9 cellular contexts compared by ENCODE assay signal in genomic region chr1:54272772-54273091, GRCh38.
A peak's percentile ranks its signal among the peaks of the same experiment; 100 is the strongest.
DNase-seq lines count a peak whose midpoint lies in the region; ATAC-seq, FAIRE-seq and TF ChIP-seq lines count a peak whose summit lies in the region.
"Had no signal": no experiment of that assay in that cellular context is flagged by ENCODE, and none has a peak within 500 bp of the region (broad histone marks: within the 10 kb centered on the region; RNA-seq: fewer than 3 reads in every experiment).

No MANE protein-coding gene starts in this region.

- H3K27ac ChIP-seq in K562 (ENCODE audit: extremely low read depth, low read depth, low read length), result no peak overlapping the region
- H3K27ac ChIP-seq in layer of hippocampus (ENCODE audit: low read depth, low read length), result peak overlapping the region; percentile 86
- no peak overlapping the region for H3K27ac ChIP-seq in CD4-positive, alpha-beta memory T cell (ENCODE audit: low read depth, low read length)

- TF ChIP-seq CTCF in K562 (IDR thresholded peaks at IDR 0.05 in 2 of 3, conservative IDR thresholded peaks at IDR 0.05 in 1 of 3; ENCODE audit: insufficient read depth in 2 of 3, low read depth in 1 of 3, low read length in 3 of 3) (no peak; a peak in 1 of 6 replicates), GM20000 (IDR thresholded peaks at IDR 0.05; ENCODE audit: extremely low read depth, missing control alignments) (no peak)

- intact Hi-C loops in K562 (cut with micrococcal nuclease), result loop anchor here (1.0 to 5.0 kb wide), 5 partner anchors 38 to 216 kb away; no protein-coding TSS in a partner anchor
- intact Hi-C loops in CD4-positive, alpha-beta memory T cell (cut with micrococcal nuclease), result no loop called here

- TF ChIP-seq POLR2A in K562 (conservative IDR thresholded peaks at IDR 0.05), result no peak

- H3K36me3 Mint-ChIP-seq in stimulated activated effector memory CD8-positive, alpha-beta T cell treated with anti-CD3 and anti-CD28 coated beads, Interleukin-12 subunit alpha, Interleukin-12 subunit beta, amount 100 ng/mL, for 72 hours, result peaks cover 6% of the 10 kb centered on the region
- peaks cover 4 to 11% of the 10 kb centered on the region in 2 donors for H3K36me3 Mint-ChIP-seq in CD4-positive, alpha-beta memory T cell

- 57% methylated on average over 4 of the region's 4 CpGs for WGBS in K562 (ENCODE audit: insufficient coverage, low coverage, missing lambda C conversion rate)

- H3K27me3 Mint-ChIP-seq in CD4-positive, alpha-beta memory T cell, result no peaks in the 10 kb centered on the region

- H3K9me3 Mint-ChIP-seq in stimulated activated effector memory CD8-positive, alpha-beta T cell treated with anti-CD3 and anti-CD28 coated beads, Interleukin-12 subunit alpha, Interleukin-12 subunit beta, amount 100 ng/mL, for 72 hours, result no peaks in the 10 kb centered on the region
- H3K9me3 Mint-ChIP-seq in CD4-positive, alpha-beta memory T cell, result no peaks in the 10 kb centered on the region

- H3K4me3 ChIP-seq in K562, result no peak overlapping the region
- no peak overlapping the region for H3K4me3 ChIP-seq in CD4-positive, alpha-beta memory T cell (ENCODE audit: low read length in 2 of 2)

- peaks cover 60% of the 10 kb centered on the region for H3K4me1 Mint-ChIP-seq in stimulated activated effector memory CD8-positive, alpha-beta T cell treated with anti-CD3 and anti-CD28 coated beads, Interleukin-12 subunit alpha, Interleukin-12 subunit beta, amount 100 ng/mL, for 72 hours
- peaks cover 17 to 45% (median 29%) of the 10 kb centered on the region in 4 donors for H3K4me1 Mint-ChIP-seq in CD4-positive, alpha-beta memory T cell

- peaks cover 23% of the 10 kb centered on the region; the same call in 2 of the 3 replicates for H3K36me3 ChIP-seq in K562 (ENCODE audit: control insufficient read depth, insufficient read depth, low read length)
- H3K36me3 ChIP-seq in CD4-positive, alpha-beta memory T cell (ENCODE audit: insufficient read depth, low read length), result no peaks in the 10 kb centered on the region

- peaks cover 15% of the 10 kb centered on the region for H3K9me1 ChIP-seq in K562 (ENCODE audit: control insufficient read depth, insufficient read depth, low read length)

- no peaks in the 10 kb centered on the region for H3K9me3 ChIP-seq in K562 (replicated peaks; ENCODE audit: control insufficient read depth, insufficient read depth, low read depth, low read length)
- no peaks in the 10 kb centered on the region for H3K9me3 ChIP-seq in CD4-positive, alpha-beta memory T cell (ENCODE audit: control insufficient read depth in 1 of 2, low read length in 2 of 2)

- no peak overlapping the region for H3K4me3 Mint-ChIP-seq in stimulated activated effector memory CD8-positive, alpha-beta T cell treated with anti-CD3 and anti-CD28 coated beads, Interleukin-12 subunit alpha, Interleukin-12 subunit beta, amount 100 ng/mL, for 72 hours
- H3K4me3 Mint-ChIP-seq in CD4-positive, alpha-beta memory T cell, result no peak overlapping the region

- no peak for ATAC-seq in K562
- ATAC-seq in stimulated activated effector memory CD8-positive, alpha-beta T cell treated with anti-CD3 and anti-CD28 coated beads, Interleukin-12 subunit alpha, Interleukin-12 subunit beta, amount 100 ng/mL, for 72 hours, result no peak

- no peak for TF ChIP-seq RAD21 in K562 (CRISPR knock-in tag; conservative IDR thresholded peaks at IDR 0.05 in 1 of 2, IDR thresholded peaks at IDR 0.05 in 1 of 2)

- H3K9ac ChIP-seq in K562 (ENCODE audit: insufficient read depth in 1 of 2, low read depth in 2 of 2, low read length in 2 of 2), result peak overlapping the region in 1 of 2 experiments; percentile 79; a peak in 1 of 4 replicates

- in situ Hi-C loops in K562 (cut with MboI), result no loop called here

- peaks cover 40 to 41% of the 10 kb centered on the region in 2 experiments for H3K4me1 ChIP-seq in K562 (replicated peaks in 1 of 2; ENCODE audit: control insufficient read depth in 2 of 2, insufficient read depth in 2 of 2, low read length in 2 of 2)
- H3K4me1 ChIP-seq in CD4-positive, alpha-beta memory T cell (ENCODE audit: insufficient read depth, low read length), result peaks cover 9% of the 10 kb centered on the region

- H3K27me3 ChIP-seq in K562 (ENCODE audit: control insufficient read depth in 2 of 2, insufficient read depth in 2 of 2, low read length in 2 of 2) (no peaks in the 10 kb centered on the region), layer of hippocampus (ENCODE audit: control insufficient read depth, insufficient read depth, low read length) (no peaks in the 10 kb centered on the region)
- no peaks in the 10 kb centered on the region for H3K27me3 ChIP-seq in CD4-positive, alpha-beta memory T cell (ENCODE audit: insufficient read depth, low read length)

- H3K79me2 ChIP-seq in K562 (ENCODE audit: control insufficient read depth, insufficient read depth, low read length), result peaks cover 66% of the 10 kb centered on the region

- POLR2A ChIA-PET in HEK293T (lab: Yijun Ruan, JAX) (interaction anchor here (1.0 to 1.4 kb wide), 3 partner anchors 16 to 216 kb away, joined by 3 to 4 read pairs (median 3); no protein-coding TSS in a partner anchor), K562 (lab: Yijun Ruan, JAX) (interaction anchor here (0.8 to 1.7 kb wide), 5 partner anchors 9 to 72 kb away, joined by 3 to 8 read pairs (median 4); no protein-coding TSS in a partner anchor)
- POLR2A ChIA-PET in CD4-positive, alpha-beta memory T cell (lab: Charles Lee; ENCODE audit: partially characterized antibody), result no interaction called here

- FAIRE-seq in K562 (lab: Jason Lieb, UNC), result no peak

- H3K4me2 ChIP-seq in K562 (ENCODE audit: insufficient read depth, low read length), result no peak overlapping the region

- BruUV-seq in K562 (replicated peaks; lab: Mats Ljungman, UMichigan), result no TSS peak

- peak overlapping the region; percentile 86 for H3K27ac Mint-ChIP-seq in stimulated activated effector memory CD8-positive, alpha-beta T cell treated with anti-CD3 and anti-CD28 coated beads, Interleukin-12 subunit alpha, Interleukin-12 subunit beta, amount 100 ng/mL, for 72 hours
- no peak overlapping the region for H3K27ac Mint-ChIP-seq in CD4-positive, alpha-beta memory T cell

- H2AFZ ChIP-seq in K562 (ENCODE audit: low read depth, low read length), result no peak overlapping the region

- DNase-seq in HEK293T (ENCODE audit: extremely low spot score) (no peak), K562 (ENCODE audit: extremely low read depth in 1 of 4, low spot score in 3 of 4) (peak in 2 of 4 experiments; percentile 65 to 71), SHP77 treated with DMSO at 0.1 percent for 48 hours (lab: John Stamatoyannopoulos, UW) (no peak), GM20000 (ENCODE audit: low spot score) (no peak)
- no peak for DNase-seq in stimulated activated effector memory CD8-positive, alpha-beta T cell treated with anti-CD3 and anti-CD28 coated beads, Interleukin-12 subunit alpha, Interleukin-12 subunit beta, amount 100 ng/mL, for 72 hours (ENCODE audit: low spot score in 2 of 2)
- no peak for DNase-seq in CD4-positive, alpha-beta memory T cell
- no peak for DNase-seq in activated CD4-positive, alpha-beta T cell treated with anti-CD3 and anti-CD28 coated beads for 4 hours
- DNase-seq: activated CD4-positive, CD25-positive, alpha-beta regulatory T cell treated with anti-CD3 and anti-CD28 coated beads, Interleukin-2, amount 50 U/mL, for 72 hours had no signal

- H4K20me1 ChIP-seq in K562 (replicated peaks; ENCODE audit: control insufficient read depth, insufficient read depth, low read length), result peaks cover 43% of the 10 kb centered on the region

- no peak for TF ChIP-seq EP300 in K562 (IDR thresholded peaks at IDR 0.05; ENCODE audit: low read length)

- CTCF ChIA-PET in HEK293T (lab: Yijun Ruan, JAX), result interaction anchor here (0.6 to 2.6 kb wide), 10 partner anchors 14 to 307 kb away, joined by 3 to 9 read pairs (median 4); no protein-coding TSS in a partner anchor
- CTCF ChIA-PET in K562 (lab: Yijun Ruan, JAX; ENCODE audit: low intra/inter-chr PET ratio), result interaction anchor here (1.2 kb wide), 1 partner anchor 216 kb away, joined by 4 read pairs; no protein-coding TSS in a partner anchor
- CTCF ChIA-PET in CD4-positive, alpha-beta memory T cell (lab: Charles Lee; ENCODE audit: partially characterized antibody), result interaction anchor here (1.6 kb wide), 1 partner anchor 13 kb away, joined by 4 read pairs; no protein-coding TSS in a partner anchor

TF ChIP-seq in HEK293T, 16 proteins besides CTCF, POLR2A, EP300 and RAD21:
- TF ChIP-seq FOXM1 (IDR thresholded peaks at IDR 0.05; ENCODE audit: borderline replicate concordance) (0 out of 2 replicates have a peak, but pooled peaks have one; percentile 8), BHLHE40 (IDR thresholded peaks at IDR 0.05; ENCODE audit: borderline replicate concordance) (no peak), ELF4 (IDR thresholded peaks at IDR 0.05) (no peak), HDGF (IDR thresholded peaks at IDR 0.05; ENCODE audit: borderline replicate concordance) (peak; percentile 94)

TF ChIP-seq in K562, 482 proteins besides CTCF, POLR2A, EP300 and RAD21 (continues in another document):
- peak; percentile 45; the same call in 1 of the 2 replicates for TF ChIP-seq TOE1 (IDR thresholded peaks at IDR 0.05; ENCODE audit: borderline replicate concordance)
- TF ChIP-seq TOE1 (CRISPR knock-in tag; IDR thresholded peaks at IDR 0.05; ENCODE audit: borderline replicate concordance, low read depth), result no peak
- peak in 1 of 2 experiments; percentile 37; a peak in 1 of 4 replicates for TF ChIP-seq FOXA3 (CRISPR knock-in tag; conservative IDR thresholded peaks at IDR 0.05 in 1 of 2, IDR thresholded peaks at IDR 0.05 in 1 of 2)
- TF ChIP-seq, protein P1, sequence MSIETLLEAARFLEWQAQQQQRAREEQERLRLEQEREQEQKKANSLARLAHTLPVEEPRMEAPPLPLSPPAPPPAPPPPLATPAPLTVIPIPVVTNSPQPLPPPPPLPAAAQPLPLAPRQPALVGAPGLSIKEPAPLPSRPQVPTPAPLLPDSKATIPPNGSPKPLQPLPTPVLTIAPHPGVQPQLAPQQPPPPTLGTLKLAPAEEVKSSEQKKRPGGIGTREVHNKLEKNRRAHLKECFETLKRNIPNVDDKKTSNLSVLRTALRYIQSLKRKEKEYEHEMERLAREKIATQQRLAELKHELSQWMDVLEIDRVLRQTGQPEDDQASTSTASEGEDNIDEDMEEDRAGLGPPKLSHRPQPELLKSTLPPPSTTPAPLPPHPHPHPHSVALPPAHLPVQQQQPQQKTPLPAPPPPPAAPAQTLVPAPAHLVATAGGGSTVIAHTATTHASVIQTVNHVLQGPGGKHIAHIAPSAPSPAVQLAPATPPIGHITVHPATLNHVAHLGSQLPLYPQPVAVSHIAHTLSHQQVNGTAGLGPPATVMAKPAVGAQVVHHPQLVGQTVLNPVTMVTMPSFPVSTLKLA (conservative IDR thresholded peaks at IDR 0.05), result no peak
- TF ChIP-seq MEF2D (tag; conservative IDR thresholded peaks at IDR 0.05; ENCODE audit: low read depth), result no peak
- TF ChIP-seq USF1 (CRISPR knock-in tag; IDR thresholded peaks at IDR 0.05), result no peak
